ENCODE assay signal across 1 cellular context in the genomic region with DNA sequence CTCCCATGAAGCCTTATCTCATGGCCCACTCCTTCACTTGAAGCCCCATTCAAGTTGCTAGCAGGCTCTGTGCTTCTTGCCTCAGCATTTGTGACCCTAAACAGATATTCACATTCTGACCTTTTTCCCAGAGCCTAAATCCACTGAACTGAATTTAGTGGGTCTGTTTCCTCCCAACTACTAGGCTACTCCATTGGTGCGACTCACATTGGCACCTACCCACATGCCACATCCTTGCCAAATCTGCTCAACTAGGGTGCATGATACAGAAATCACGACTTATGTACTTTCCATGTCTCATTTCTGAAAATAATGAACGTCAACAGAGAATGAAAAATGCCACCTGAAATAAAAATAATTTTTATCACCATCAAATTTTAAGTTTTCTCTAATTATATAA.
TF ChIP-seq lines count a peak whose summit lies in the region.

No MANE protein-coding gene starts in this region.

TF ChIP-seq in GM12878, 131 proteins besides CTCF, POLR2A, EP300 and RAD21:
- TF ChIP-seq, protein P1, sequence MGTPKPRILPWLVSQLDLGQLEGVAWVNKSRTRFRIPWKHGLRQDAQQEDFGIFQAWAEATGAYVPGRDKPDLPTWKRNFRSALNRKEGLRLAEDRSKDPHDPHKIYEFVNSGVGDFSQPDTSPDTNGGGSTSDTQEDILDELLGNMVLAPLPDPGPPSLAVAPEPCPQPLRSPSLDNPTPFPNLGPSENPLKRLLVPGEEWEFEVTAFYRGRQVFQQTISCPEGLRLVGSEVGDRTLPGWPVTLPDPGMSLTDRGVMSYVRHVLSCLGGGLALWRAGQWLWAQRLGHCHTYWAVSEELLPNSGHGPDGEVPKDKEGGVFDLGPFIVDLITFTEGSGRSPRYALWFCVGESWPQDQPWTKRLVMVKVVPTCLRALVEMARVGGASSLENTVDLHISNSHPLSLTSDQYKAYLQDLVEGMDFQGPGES (IDR thresholded peaks at IDR 0.05) = no peak
- TF ChIP-seq GABPA (IDR thresholded peaks at IDR 0.05; ENCODE audit: low read depth) (no peak), CREM (IDR thresholded peaks at IDR 0.05; ENCODE audit: low read depth) (no peak), CHD1 (IDR thresholded peaks at IDR 0.05; ENCODE audit: low read depth, low read length) (no peak), SIX5 (IDR thresholded peaks at IDR 0.05; ENCODE audit: low read depth, low read length, severe bottlenecking) (no peak), TARDBP (IDR thresholded peaks at IDR 0.05; ENCODE audit: borderline replicate concordance) (no peak), KDM1A (IDR thresholded peaks at IDR 0.05; ENCODE audit: borderline replicate concordance) (no peak), PAX5 (IDR thresholded peaks at IDR 0.05; ENCODE audit: borderline replicate concordance, low read depth, low read length) (no peak), ESRRA (IDR thresholded peaks at IDR 0.05; ENCODE audit: low read length) (no peak)
- TF ChIP-seq, protein P2, sequence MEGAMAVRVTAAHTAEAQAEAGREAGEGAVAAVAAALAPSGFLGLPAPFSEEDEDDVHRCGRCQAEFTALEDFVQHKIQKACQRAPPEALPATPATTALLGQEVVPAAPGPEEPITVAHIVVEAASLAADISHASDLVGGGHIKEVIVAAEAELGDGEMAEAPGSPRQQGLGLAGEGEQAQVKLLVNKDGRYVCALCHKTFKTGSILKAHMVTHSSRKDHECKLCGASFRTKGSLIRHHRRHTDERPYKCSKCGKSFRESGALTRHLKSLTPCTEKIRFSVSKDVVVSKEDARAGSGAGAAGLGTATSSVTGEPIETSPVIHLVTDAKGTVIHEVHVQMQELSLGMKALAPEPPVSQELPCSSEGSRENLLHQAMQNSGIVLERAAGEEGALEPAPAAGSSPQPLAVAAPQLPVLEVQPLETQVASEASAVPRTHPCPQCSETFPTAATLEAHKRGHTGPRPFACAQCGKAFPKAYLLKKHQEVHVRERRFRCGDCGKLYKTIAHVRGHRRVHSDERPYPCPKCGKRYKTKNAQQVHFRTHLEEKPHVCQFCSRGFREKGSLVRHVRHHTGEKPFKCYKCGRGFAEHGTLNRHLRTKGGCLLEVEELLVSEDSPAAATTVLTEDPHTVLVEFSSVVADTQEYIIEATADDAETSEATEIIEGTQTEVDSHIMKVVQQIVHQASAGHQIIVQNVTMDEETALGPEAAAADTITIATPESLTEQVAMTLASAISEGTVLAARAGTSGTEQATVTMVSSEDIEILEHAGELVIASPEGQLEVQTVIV (IDR thresholded peaks at IDR 0.05; ENCODE audit: borderline replicate concordance, partially characterized antibody) = no peak
